Comparison of ENCODE assay signal across 9 cellular contexts in the genomic region with DNA sequence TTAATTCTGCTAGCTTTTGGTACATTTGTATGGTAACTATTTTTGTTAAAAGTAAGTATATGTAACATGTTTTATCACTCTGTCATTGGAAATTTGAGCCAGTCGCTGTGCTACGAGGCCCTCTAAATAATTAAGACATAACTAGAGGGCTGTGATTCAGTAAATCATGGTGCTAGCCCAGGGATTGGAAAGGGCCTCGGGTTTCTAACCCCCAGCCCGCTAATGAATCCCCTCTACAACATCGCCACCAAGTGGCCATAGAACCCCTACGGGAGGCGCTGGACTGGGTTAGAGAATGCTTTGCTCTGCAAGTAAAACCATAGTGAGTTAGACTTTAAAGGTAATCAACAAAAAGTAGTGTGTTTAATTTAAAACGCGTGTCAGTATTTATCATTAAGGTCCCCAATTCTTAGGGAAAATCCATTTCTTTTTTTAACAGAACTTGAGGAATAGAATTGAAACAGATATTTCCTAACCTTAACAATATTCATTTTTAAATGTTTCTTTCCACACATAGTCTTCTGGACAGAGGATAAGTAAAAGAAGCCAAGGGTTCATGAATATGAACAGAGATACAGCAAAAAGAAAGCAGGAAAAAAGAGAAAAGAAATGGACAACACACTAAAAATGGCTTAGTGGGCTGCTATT.
DNase-seq lines count a peak whose midpoint lies in the region; ATAC-seq and TF ChIP-seq lines count a peak whose summit lies in the region.
"Had no signal": no experiment of that assay in that cellular context is flagged by ENCODE, and none has a peak within 500 bp of the region (broad histone marks: within the 10 kb centered on the region; RNA-seq: fewer than 3 reads in every experiment).

No MANE protein-coding gene starts in this region.

- DNase-seq in activated CD4-positive, alpha-beta T cell treated with anti-CD3 and anti-CD28 coated beads for 36 hours: peak; percentile 11
- no peak for DNase-seq in activated CD4-positive, alpha-beta T cell treated with anti-CD3 and anti-CD28 coated beads for 1 hour
- peak; percentile 47 for DNase-seq in RWPE1 (ENCODE audit: low spot score)
- peak in 35 of 42 donors; percentile 1 to 72 (median 34) for DNase-seq in head of caudate nucleus
- no peak for DNase-seq in tibial artery
- DNase-seq in G401 (ENCODE audit: low spot score): no peak

- H3K27me3 ChIP-seq in tibial artery: no peaks in the 10 kb centered on the region
- H3K27me3 ChIP-seq: BLaER1 treated with 17β-estradiol and CSF1 and Interleukin-3, amounts not matched to agents 10 nM and 100 nM had no signal

- H3K4me1 Mint-ChIP-seq in activated CD4-positive, alpha-beta T cell treated with anti-CD3 and anti-CD28 coated beads for 36 hours: no peaks in the 10 kb centered on the region

- TF ChIP-seq CTCF in RWPE1 (conservative IDR thresholded peaks at IDR 0.05; ENCODE audit: low read depth) (peak; percentile 77), tibial artery (IDR thresholded peaks at IDR 0.05) (peak; percentile 24 to 34)

- no peaks in the 10 kb centered on the region for H3K36me3 ChIP-seq in tibial artery
- H3K36me3 ChIP-seq: BLaER1 treated with 17β-estradiol and CSF1 and Interleukin-3, amounts not matched to agents 10 nM and 100 nM had no signal

- no peak overlapping the region for H3K27ac Mint-ChIP-seq in activated CD4-positive, alpha-beta T cell treated with anti-CD3 and anti-CD28 coated beads for 36 hours

- ATAC-seq in activated CD4-positive, alpha-beta T cell treated with anti-CD3 and anti-CD28 coated beads for 36 hours: no peak
- ATAC-seq in GM21786 (IDR thresholded peaks at IDR 0.05; ENCODE audit: unreplicated experiment) (no peak), GM18907 (IDR thresholded peaks at IDR 0.05; ENCODE audit: unreplicated experiment) (no peak)

- H3K36me3 Mint-ChIP-seq in activated CD4-positive, alpha-beta T cell treated with anti-CD3 and anti-CD28 coated beads for 36 hours (ENCODE audit: low read depth): no peaks in the 10 kb centered on the region

- H3K27ac ChIP-seq in RWPE1: no peak overlapping the region
- H3K27ac ChIP-seq in tibial artery: no peak overlapping the region
- H3K27ac ChIP-seq: BLaER1 treated with 17β-estradiol and CSF1 and Interleukin-3, amounts not matched to agents 10 nM and 100 nM had no signal

- in situ Hi-C loops in G401 (cut with HindIII; ENCODE audit: low sequenced_read_pairs): no loop called here

- CTCF ChIA-PET in activated CD4-positive, alpha-beta T cell treated with anti-CD3 and anti-CD28 coated beads for 36 hours (lab: Charles Lee): no interaction called here
- CTCF ChIA-PET in RWPE1 (lab: Yijun Ruan, JAX): interaction anchor here (0.6 kb wide), 1 partner anchor 127 kb away, joined by 5 read pairs; no protein-coding TSS in a partner anchor

- peaks cover 9% of the 10 kb centered on the region for H3K9me3 Mint-ChIP-seq in activated CD4-positive, alpha-beta T cell treated with anti-CD3 and anti-CD28 coated beads for 36 hours (ENCODE audit: low read depth)

- H3K4me3 Mint-ChIP-seq in activated CD4-positive, alpha-beta T cell treated with anti-CD3 and anti-CD28 coated beads for 36 hours: no peak overlapping the region

- no peak overlapping the region for H3K4me3 ChIP-seq in tibial artery
- H3K4me3 ChIP-seq: BLaER1 treated with 17β-estradiol and CSF1 and Interleukin-3, amounts not matched to agents 10 nM and 100 nM had no signal

- H3K27me3 Mint-ChIP-seq in activated CD4-positive, alpha-beta T cell treated with anti-CD3 and anti-CD28 coated beads for 36 hours: no peaks in the 10 kb centered on the region

- POLR2A ChIA-PET in activated CD4-positive, alpha-beta T cell treated with anti-CD3 and anti-CD28 coated beads for 36 hours (lab: Charles Lee): no interaction called here
- POLR2A ChIA-PET in RWPE1 (lab: Yijun Ruan, JAX; ENCODE audit: low non-redundant PET): no interaction called here

- intact Hi-C loops in activated CD4-positive, alpha-beta T cell treated with anti-CD3 and anti-CD28 coated beads for 36 hours (cut with DNase I, micrococcal nuclease): no loop called here
- intact Hi-C loops in head of caudate nucleus (cut with DNase I) (no loop called here), tibial artery (cut with DNase I; ENCODE audit: low total_unique reads) (no loop called here)

- no peaks in the 10 kb centered on the region for H3K9me3 ChIP-seq in tibial artery
- H3K9me3 ChIP-seq: BLaER1 treated with 17β-estradiol and CSF1 and Interleukin-3, amounts not matched to agents 10 nM and 100 nM had no signal

- H3K4me1 ChIP-seq in tibial artery: no peaks in the 10 kb centered on the region
- H3K4me1 ChIP-seq: BLaER1 treated with 17β-estradiol and CSF1 and Interleukin-3, amounts not matched to agents 10 nM and 100 nM had no signal

Comparison
In these comparisons a context has a peak if more than half of its experiments do, and no peak if none do; other contexts are left out.
1. DNase-seq: peak in activated CD4-positive, alpha-beta T cell treated with anti-CD3 and anti-CD28 coated beads for 36 hours (single experiment), RWPE1 (single experiment) and head of caudate nucleus (35 of 42); none in activated CD4-positive, alpha-beta T cell treated with anti-CD3 and anti-CD28 coated beads for 1 hour (single experiment), tibial artery (0 of 2) and G401 (single experiment).